ENCODE assay signal across 1 cellular context in genomic region chr5:143350341-143350740, GRCh38.
TF ChIP-seq lines count a peak whose summit lies in the region.

No MANE protein-coding gene starts in this region.

TF ChIP-seq in GM12878, 131 proteins besides CTCF, POLR2A, EP300 and RAD21:
- TF ChIP-seq KDM1A (IDR thresholded peaks at IDR 0.05; ENCODE audit: borderline replicate concordance) (no peak), CEBPB (IDR thresholded peaks at IDR 0.05; ENCODE audit: borderline replicate concordance in 1 of 2, low read depth in 2 of 2, low read length in 2 of 2) (no peak), MYC (IDR thresholded peaks at IDR 0.05; ENCODE audit: insufficient read depth, insufficient read length, insufficient replicate concordance, low read length, severe bottlenecking) (no peak), STAT1 (conservative IDR thresholded peaks at IDR 0.05) (no peak), IRF3 (IDR thresholded peaks at IDR 0.05) (no peak), POLR2AphosphoS2 (IDR thresholded peaks at IDR 0.05; ENCODE audit: low read depth, low read length) (no peak), MEF2A (IDR thresholded peaks at IDR 0.05; ENCODE audit: insufficient read depth, low read depth, low read length) (no peak), TBL1XR1 (IDR thresholded peaks at IDR 0.05; ENCODE audit: low read depth, low read length) (no peak), NR2F1 (conservative IDR thresholded peaks at IDR 0.05) (no peak), CBFB (IDR thresholded peaks at IDR 0.05; ENCODE audit: low read depth) (no peak), BCLAF1 (IDR thresholded peaks at IDR 0.05) (no peak), SIN3A (IDR thresholded peaks at IDR 0.05; ENCODE audit: low read depth, low read length) (no peak), IRF4 (IDR thresholded peaks at IDR 0.05; ENCODE audit: low read depth, low read length) (no peak), RBBP5 (conservative IDR thresholded peaks at IDR 0.05) (no peak), ZNF622 (IDR thresholded peaks at IDR 0.05) (no peak), CHD4 (IDR thresholded peaks at IDR 0.05) (no peak), CBX3 (IDR thresholded peaks at IDR 0.05; ENCODE audit: borderline replicate concordance, low read depth) (no peak), ZSCAN29 (IDR thresholded peaks at IDR 0.05) (no peak), HDAC2 (IDR thresholded peaks at IDR 0.05) (no peak), RELA (IDR thresholded peaks at IDR 0.05; ENCODE audit: borderline replicate concordance, partially characterized antibody) (no peak)
